Comparison of ENCODE assay signal across 38 cellular contexts in the genomic region with DNA sequence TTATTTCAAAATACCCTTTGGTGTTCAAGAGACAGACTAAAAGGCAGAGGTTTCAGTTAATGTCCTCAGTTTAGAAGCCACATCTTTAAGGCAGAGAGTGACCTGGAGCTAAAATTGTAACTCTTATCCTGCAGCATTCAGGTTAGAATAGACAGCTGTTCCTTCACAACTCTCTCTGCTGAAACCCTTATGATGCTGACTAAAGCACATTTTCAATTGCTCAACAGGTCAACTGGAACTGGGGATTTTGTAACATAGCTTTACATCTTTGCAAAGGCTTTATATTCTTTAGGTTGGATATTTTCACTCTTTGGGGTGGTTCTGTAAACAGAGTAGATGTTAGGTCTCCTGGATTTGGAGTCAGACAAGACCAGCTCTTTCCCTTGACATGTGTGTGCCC. TPM values are rescaled to one million over a fixed set of nuclear protein-coding genes. Genes with fewer than 3 reads are reported as not detected.
"Had no signal": no experiment of that assay in that cellular context is flagged by ENCODE, and none has a peak within 500 bp of the region (broad histone marks: within the 10 kb centered on the region; RNA-seq: fewer than 3 reads in every experiment).

No MANE protein-coding gene starts in this region.

- H3K27me3 ChIP-seq: body of pancreas, brain microvascular endothelial cell, breast epithelium had no signal

- H3K4me1 Mint-ChIP-seq: activated B cell treated with CpG ODN at 0.5 μM for 24 hours; activated CD4-positive, alpha-beta T cell treated with anti-CD3 and anti-CD28 coated beads, Interleukin-2, amount 10 ng/mL, durations not matched to agents 24 days and 14 days; activated naive CD4-positive, alpha-beta T cell treated with anti-CD3 and anti-CD28 coated beads, Interleukin-2, amount 10 ng/mL, durations not matched to agents 7 days and 5 days; activated naive CD4-positive, alpha-beta T cell treated with anti-CD3 and anti-CD28 coated beads, Interleukin-2, amount 50 U/mL, for 24 hours; activated naive CD8-positive, alpha-beta T cell treated with anti-CD3 and anti-CD28 coated beads, Interleukin-2, amount 10 ng/mL, durations not matched to agents 7 days and 5 days; activated naive CD8-positive, alpha-beta T cell treated with anti-CD3 and anti-CD28 coated beads, Interleukin-2, amount 50 U/mL, for 24 hours; central memory CD8-positive, alpha-beta T cell had no signal

- H3K4me1 ChIP-seq: body of pancreas, breast epithelium had no signal

- H3K36me3 Mint-ChIP-seq: activated CD4-positive, alpha-beta memory T cell treated with anti-CD3 and anti-CD28 coated beads for 36 hours; activated naive CD4-positive, alpha-beta T cell treated with anti-CD3 and anti-CD28 coated beads, Interleukin-2, amount 10 ng/mL, durations not matched to agents 7 days and 5 days; activated naive CD4-positive, alpha-beta T cell treated with anti-CD3 and anti-CD28 coated beads, Interleukin-2, amount 50 U/mL, for 24 hours; activated naive CD8-positive, alpha-beta T cell; activated naive CD8-positive, alpha-beta T cell treated with anti-CD3 and anti-CD28 coated beads, Interleukin-2, amount 10 ng/mL, durations not matched to agents 7 days and 5 days had no signal

- FAIRE-seq: astrocyte, colon, TTC549 had no signal

- H3K9me3 ChIP-seq: body of pancreas, breast epithelium had no signal

- H3K9me3 Mint-ChIP-seq: activated B cell treated with CpG ODN at 0.5 μM for 24 hours; activated CD4-positive, alpha-beta memory T cell treated with anti-CD3 and anti-CD28 coated beads for 36 hours; activated CD4-positive, alpha-beta T cell treated with anti-CD3 and anti-CD28 coated beads, Interleukin-2, amount 10 ng/mL, durations not matched to agents 24 days and 14 days; activated CD8-positive, alpha-beta T cell treated with anti-CD3 and anti-CD28 coated beads for 36 hours; activated naive CD4-positive, alpha-beta T cell treated with anti-CD3 and anti-CD28 coated beads, Interleukin-2, amount 10 ng/mL, durations not matched to agents 7 days and 5 days; activated naive CD4-positive, alpha-beta T cell treated with anti-CD3 and anti-CD28 coated beads, Interleukin-2, amount 50 U/mL, for 24 hours; activated naive CD8-positive, alpha-beta T cell treated with anti-CD3 and anti-CD28 coated beads, Interleukin-2, amount 10 ng/mL, durations not matched to agents 7 days and 5 days; activated naive CD8-positive, alpha-beta T cell treated with anti-CD3 and anti-CD28 coated beads, Interleukin-2, amount 50 U/mL, for 24 hours; activated T-cell treated with anti-CD3 and anti-CD28 coated beads, Interleukin-2, amount 50 U/mL, for 24 hours; activated T-helper 2 cell treated with anti-CD3 and anti-CD28 coated beads, Interferon-gamma antibody, Interleukin-2, Interleukin-4, amounts not matched to agents 10 μg/mL and 5 μg/mL and 100 μg/mL, durations not matched to agents 14 hours and 24 hours and 36 hours; central memory CD8-positive, alpha-beta T cell; T-helper 1 cell treated with Interleukin-12 subunit alpha and Interleukin-12 subunit beta and Interleukin-4 antibody, amounts not matched to agents 30 μg/mL and 1 μg/mL, for 36 hours; T-helper 2 cell treated with Interferon-gamma antibody and Interleukin-4, amounts not matched to agents 5 μg/mL and 100 μg/mL, for 36 hours had no signal

- H3K27me3 Mint-ChIP-seq: activated B cell treated with CpG ODN at 0.5 μM for 24 hours; activated CD4-positive, alpha-beta memory T cell treated with anti-CD3 and anti-CD28 coated beads for 36 hours; activated CD4-positive, alpha-beta T cell treated with anti-CD3 and anti-CD28 coated beads, Interleukin-2, amount 10 ng/mL, durations not matched to agents 24 days and 14 days; activated naive CD4-positive, alpha-beta T cell treated with anti-CD3 and anti-CD28 coated beads, Interleukin-2, amount 10 ng/mL, durations not matched to agents 7 days and 5 days; central memory CD8-positive, alpha-beta T cell had no signal

- ATAC-seq: activated CD8-positive, alpha-beta T cell treated with anti-CD3 and anti-CD28 coated beads for 36 hours; activated naive CD8-positive, alpha-beta T cell treated with anti-CD3 and anti-CD28 coated beads, Interleukin-2, amount 50 U/mL, for 24 hours; body of pancreas had no signal

- H3K4me3 ChIP-seq: body of pancreas, breast epithelium had no signal

- H3K27ac ChIP-seq: body of pancreas, brain microvascular endothelial cell, breast epithelium, VCaP had no signal

- H3K36me3 ChIP-seq: brain microvascular endothelial cell, breast epithelium had no signal

- H3K27ac Mint-ChIP-seq: activated B cell treated with CpG ODN at 0.5 μM for 24 hours; activated CD4-positive, alpha-beta memory T cell treated with anti-CD3 and anti-CD28 coated beads for 36 hours; activated CD4-positive, alpha-beta T cell treated with anti-CD3 and anti-CD28 coated beads, Interleukin-2, amount 10 ng/mL, durations not matched to agents 24 days and 14 days; activated CD8-positive, alpha-beta T cell treated with anti-CD3 and anti-CD28 coated beads for 36 hours; activated naive CD4-positive, alpha-beta T cell treated with anti-CD3 and anti-CD28 coated beads, Interleukin-2, amount 10 ng/mL, durations not matched to agents 7 days and 5 days; activated naive CD4-positive, alpha-beta T cell treated with anti-CD3 and anti-CD28 coated beads, Interleukin-2, amount 50 U/mL, for 24 hours; activated naive CD8-positive, alpha-beta T cell; activated naive CD8-positive, alpha-beta T cell treated with anti-CD3 and anti-CD28 coated beads, Interleukin-2, amount 10 ng/mL, durations not matched to agents 7 days and 5 days; activated naive CD8-positive, alpha-beta T cell treated with anti-CD3 and anti-CD28 coated beads, Interleukin-2, amount 50 U/mL, for 24 hours; activated T-cell treated with anti-CD3 and anti-CD28 coated beads, Interleukin-2, amount 50 U/mL, for 24 hours; activated T-helper 2 cell treated with anti-CD3 and anti-CD28 coated beads, Interferon-gamma antibody, Interleukin-2, Interleukin-4, amounts not matched to agents 10 μg/mL and 5 μg/mL and 100 μg/mL, durations not matched to agents 14 hours and 24 hours and 36 hours; T-helper 1 cell treated with Interleukin-12 subunit alpha and Interleukin-12 subunit beta and Interleukin-4 antibody, amounts not matched to agents 30 μg/mL and 1 μg/mL, for 36 hours; T-helper 2 cell treated with Interferon-gamma antibody and Interleukin-4, amounts not matched to agents 5 μg/mL and 100 μg/mL, for 36 hours had no signal

- DNase-seq: activated B cell treated with CpG ODN at 0.5 μM for 24 hours; activated CD4-positive, alpha-beta memory T cell treated with anti-CD3 and anti-CD28 coated beads for 36 hours; activated CD4-positive, alpha-beta T cell treated with anti-CD3 and anti-CD28 coated beads for 4 hours; activated CD4-positive, alpha-beta T cell treated with anti-CD3 and anti-CD28 coated beads, Interleukin-2, amount 10 ng/mL, durations not matched to agents 24 days and 14 days; activated CD4-positive, alpha-beta T cell treated with anti-CD3 and anti-CD28 coated beads, Interleukin-2, amount 50 U/mL, for 1 hour; activated CD4-positive, alpha-beta T cell treated with anti-CD3 and anti-CD28 coated beads, Interleukin-2, amount 50 U/mL, for 4 hours; activated CD4-positive, CD25-positive, alpha-beta regulatory T cell treated with anti-CD3 and anti-CD28 coated beads, Interleukin-2, amount 50 U/mL, for 72 hours; activated CD8-positive, alpha-beta memory T cell treated with anti-CD3 and anti-CD28 coated beads, Interleukin-2, amount 50 U/mL, for 4 hours; activated CD8-positive, alpha-beta T cell treated with anti-CD3 and anti-CD28 coated beads for 36 hours; activated effector memory CD4-positive, alpha-beta T cell treated with Interleukin-2 at 50 U/mL for 16 hours; activated gamma-delta T cell; activated naive CD4-positive, alpha-beta T cell treated with anti-CD3 and anti-CD28 coated beads, Interleukin-2, amount 10 ng/mL, durations not matched to agents 7 days and 5 days; activated naive CD4-positive, alpha-beta T cell treated with Interleukin-2 at 50 U/mL for 16 hours; activated naive CD8-positive, alpha-beta T cell treated with anti-CD3 and anti-CD28 coated beads, Interleukin-2, amount 10 ng/mL, durations not matched to agents 7 days and 5 days; activated naive CD8-positive, alpha-beta T cell treated with anti-CD3 and anti-CD28 coated beads, Interleukin-2, amount 50 U/mL, for 24 hours; activated T-cell treated with anti-CD3 and anti-CD28 coated beads, Interleukin-2, amount 50 U/mL, for 24 hours; activated T-cell treated with anti-CD3 and anti-CD28 coated beads, Interleukin-2, amount 50 U/mL, for 48 hours; amniotic stem cell; aorta; body of pancreas; brain microvascular endothelial cell; caudate nucleus; cerebellar nuclear complex; T-helper 1 cell; T-helper 2 cell; T-helper 9 cell had no signal

- H3K4me3 Mint-ChIP-seq: activated B cell treated with CpG ODN at 0.5 μM for 24 hours; activated CD4-positive, alpha-beta memory T cell treated with anti-CD3 and anti-CD28 coated beads for 36 hours; activated CD4-positive, alpha-beta T cell treated with anti-CD3 and anti-CD28 coated beads, Interleukin-2, amount 10 ng/mL, durations not matched to agents 24 days and 14 days; activated CD8-positive, alpha-beta T cell treated with anti-CD3 and anti-CD28 coated beads for 36 hours; activated naive CD4-positive, alpha-beta T cell treated with anti-CD3 and anti-CD28 coated beads, Interleukin-2, amount 10 ng/mL, durations not matched to agents 7 days and 5 days; activated naive CD4-positive, alpha-beta T cell treated with anti-CD3 and anti-CD28 coated beads, Interleukin-2, amount 50 U/mL, for 24 hours; activated naive CD8-positive, alpha-beta T cell; activated naive CD8-positive, alpha-beta T cell treated with anti-CD3 and anti-CD28 coated beads, Interleukin-2, amount 10 ng/mL, durations not matched to agents 7 days and 5 days; activated naive CD8-positive, alpha-beta T cell treated with anti-CD3 and anti-CD28 coated beads, Interleukin-2, amount 50 U/mL, for 24 hours; activated T-cell treated with anti-CD3 and anti-CD28 coated beads, Interleukin-2, amount 50 U/mL, for 24 hours; central memory CD8-positive, alpha-beta T cell; T-helper 1 cell treated with Interleukin-12 subunit alpha and Interleukin-12 subunit beta and Interleukin-4 antibody, amounts not matched to agents 30 μg/mL and 1 μg/mL, for 36 hours; T-helper 2 cell treated with Interferon-gamma antibody and Interleukin-4, amounts not matched to agents 5 μg/mL and 100 μg/mL, for 36 hours had no signal

RNA-seq across cellular contexts. Expression of a gene that starts 20.3 kb away (rescaled TPM):
- total RNA-seq: activated B cell treated with CpG ODN at 0.5 μM for 24 hours; activated CD4-positive, alpha-beta memory T cell treated with anti-CD3 and anti-CD28 coated beads for 36 hours; activated CD4-positive, alpha-beta T cell treated with anti-CD3 and anti-CD28 coated beads, Interleukin-2, amount 10 ng/mL, durations not matched to agents 24 days and 14 days; activated CD8-positive, alpha-beta memory T cell treated with anti-CD3 and anti-CD28 coated beads for 36 hours; activated CD8-positive, alpha-beta T cell treated with anti-CD3 and anti-CD28 coated beads for 36 hours; activated naive CD8-positive, alpha-beta T cell treated with anti-CD3 and anti-CD28 coated beads, Interleukin-2, amount 10 ng/mL, durations not matched to agents 7 days and 5 days; activated T-helper 2 cell treated with anti-CD3 and anti-CD28 coated beads, Interferon-gamma antibody, Interleukin-2, Interleukin-4, amounts not matched to agents 10 μg/mL and 5 μg/mL and 100 μg/mL, durations not matched to agents 14 hours and 24 hours and 36 hours had no signal
